ENCODE assay signal across 9 cellular contexts in genomic region chr11:63918576-63919171, GRCh38. TPM values are rescaled to one million over a fixed set of nuclear protein-coding genes. Genes with fewer than 3 reads are reported as not detected.
A peak's percentile ranks its signal among the peaks of the same experiment; 100 is the strongest.
DNase-seq lines count a peak whose midpoint lies in the region; ATAC-seq, FAIRE-seq and TF ChIP-seq lines count a peak whose summit lies in the region.
"Had no signal": no experiment of that assay in that cellular context is flagged by ENCODE, and none has a peak within 500 bp of the region (broad histone marks: within the 10 kb centered on the region; RNA-seq: fewer than 3 reads in every experiment).

No MANE protein-coding gene starts in this region.

- peaks cover 31% of the 10 kb centered on the region for H3K4me1 ChIP-seq in IMR-90 (ENCODE audit: control insufficient read depth, insufficient read depth, low read length)
- H3K4me1 ChIP-seq in naive thymus-derived CD4-positive, alpha-beta T cell (ENCODE audit: control insufficient read depth in 2 of 2, insufficient read depth in 2 of 2, low read length in 2 of 2): peaks cover 8 to 20% of the 10 kb centered on the region in 2 donors

- H4K20me1 ChIP-seq in IMR-90 (ENCODE audit: insufficient read depth, low read length): no peaks in the 10 kb centered on the region

- POLR2A ChIA-PET in IMR-90 (lab: Charles Lee; ENCODE audit: unreplicated experiment): no interaction called here
- POLR2A ChIA-PET in naive thymus-derived CD4-positive, alpha-beta T cell (lab: Charles Lee): no interaction called here

- dilution Hi-C loops in IMR-90 (cut with HindIII; ENCODE audit: low sequenced_read_pairs, unreplicated experiment): no loop called here

- peak overlapping the region; percentile 34; the same call in 1 of the 3 replicates for H2BK15ac ChIP-seq in IMR-90 (ENCODE audit: low read depth, low read length)

- H3K9me1 ChIP-seq in IMR-90 (ENCODE audit: insufficient read depth, low read length): peaks cover 6% of the 10 kb centered on the region

- peak overlapping the region; percentile 25; the same call in 1 of the 2 replicates for H2BK20ac ChIP-seq in IMR-90 (ENCODE audit: low read depth, low read length)

- FAIRE-seq in urothelium cell line (lab: Jason Lieb, UNC): no peak

- peak overlapping the region; percentile 79; the same call in 1 of the 2 replicates for H3K23ac ChIP-seq in IMR-90 (ENCODE audit: low read depth, low read length)

- no peaks in the 10 kb centered on the region for H3K9me3 Mint-ChIP-seq in naive thymus-derived CD4-positive, alpha-beta T cell

- no peak for TF ChIP-seq POLR2A in IMR-90 (IDR thresholded peaks at IDR 0.05; ENCODE audit: low read depth, low read length)

- H2BK5ac ChIP-seq in IMR-90 (ENCODE audit: low read depth, low read length, poor library complexity, severe bottlenecking): peak overlapping the region; percentile 46

- H3K4me3 Mint-ChIP-seq in naive thymus-derived CD4-positive, alpha-beta T cell: peak overlapping the region in 9 of 10 donors; percentile 45 to 89 (median 54)

- peak overlapping the region in 6 of 9 donors; percentile 21 to 82 (median 47) for H3K27ac Mint-ChIP-seq in naive thymus-derived CD4-positive, alpha-beta T cell

- H3K4ac ChIP-seq in IMR-90 (ENCODE audit: low read depth, low read length): peak overlapping the region; percentile 70

- no peak overlapping the region; the same call in 1 of the 2 replicates for H3K4me2 ChIP-seq in IMR-90 (ENCODE audit: low read depth, low read length)

- H3K4me1 Mint-ChIP-seq in naive thymus-derived CD4-positive, alpha-beta T cell: peaks cover 0 to 18% (median 15%) of the 10 kb centered on the region in 7 donors

- BruUV-seq in IMR-90 (replicated peaks; lab: Mats Ljungman, UMichigan): no TSS peak

- H3K56ac ChIP-seq in IMR-90 (ENCODE audit: extremely low read depth, insufficient read depth, low read length): 0 out of 2 replicates have a peak overlapping the region, but pooled peaks have one; percentile 20

- H3K27ac ChIP-seq in IMR-90 (ENCODE audit: insufficient read depth, low read length): peak overlapping the region; percentile 31; the same call in 1 of the 2 replicates
- no peak overlapping the region for H3K27ac ChIP-seq in naive thymus-derived CD4-positive, alpha-beta T cell (ENCODE audit: low read depth, low read length)

- TF ChIP-seq CTCF in AG10803 (conservative IDR thresholded peaks at IDR 0.05; ENCODE audit: low read length) (no peak), IMR-90 (conservative IDR thresholded peaks at IDR 0.05; ENCODE audit: low read depth, low read length) (no peak)

- H2BK120ac ChIP-seq in IMR-90 (ENCODE audit: low read depth, low read length): peak overlapping the region; percentile 42; the same call in 1 of the 2 replicates

- no peaks in the 10 kb centered on the region for H3K36me3 Mint-ChIP-seq in naive thymus-derived CD4-positive, alpha-beta T cell

- H2AK5ac ChIP-seq in IMR-90 (ENCODE audit: low read depth, low read length): peak overlapping the region; percentile 70

- TF ChIP-seq RAD21 in IMR-90 (IDR thresholded peaks at IDR 0.05; ENCODE audit: low read length): no peak

- H3K27me3 ChIP-seq in IMR-90 (ENCODE audit: control insufficient read depth, insufficient read depth, low read length): peaks cover 10% of the 10 kb centered on the region; the same call in 1 of the 2 replicates
- no peaks in the 10 kb centered on the region for H3K27me3 ChIP-seq in naive thymus-derived CD4-positive, alpha-beta T cell (ENCODE audit: control insufficient read depth in 2 of 2, insufficient read depth in 2 of 2, low read length in 2 of 2)

- H3K4me3 ChIP-seq in AG10803 (ENCODE audit: low read length): no peak overlapping the region
- H3K4me3 ChIP-seq in IMR-90 (ENCODE audit: insufficient read depth, low read depth, low read length): no peak overlapping the region
- H3K4me3 ChIP-seq in naive thymus-derived CD4-positive, alpha-beta T cell (ENCODE audit: low read length): no peak overlapping the region

- H2AK9ac ChIP-seq in IMR-90 (replicated peaks; ENCODE audit: low read depth, low read length, poor library complexity): peak overlapping the region; percentile 99

- DNase-seq in AG10803 (ENCODE audit: low read depth) (peak; percentile 44), IMR-90 (no peak), cerebellar cortex (ENCODE audit: low spot score) (peak; percentile 78), NCI-H446 treated with DMSO at 0.1 percent for 48 hours (lab: John Stamatoyannopoulos, UW) (no peak), posterior cingulate gyrus (no peak), urothelium cell line (ENCODE audit: low spot score) (no peak)
- DNase-seq in naive thymus-derived CD4-positive, alpha-beta T cell: no peak
- DNase-seq: foreskin melanocyte had no signal

- peak overlapping the region; percentile 28 for H3K18ac ChIP-seq in IMR-90 (ENCODE audit: low read depth, low read length)

- peak overlapping the region; percentile 83 to 87; a peak in 2 of 4 replicates for H4K8ac ChIP-seq in IMR-90 (ENCODE audit: low read depth in 2 of 2, low read length in 2 of 2)

- peak overlapping the region; percentile 46 for H4K91ac ChIP-seq in IMR-90 (ENCODE audit: insufficient read depth, low read depth, low read length)

- ATAC-seq in IMR-90 (ENCODE audit: low read depth) (no peak), HG03045 (IDR thresholded peaks at IDR 0.05; ENCODE audit: unreplicated experiment) (no peak)
- no peak for ATAC-seq in naive thymus-derived CD4-positive, alpha-beta T cell

- peaks cover 0 to 39% (median 0%) of the 10 kb centered on the region in 5 donors for H3K27me3 Mint-ChIP-seq in naive thymus-derived CD4-positive, alpha-beta T cell

- peak overlapping the region; percentile 64 for H4K5ac ChIP-seq in IMR-90 (ENCODE audit: low read depth, low read length)

- H3K14ac ChIP-seq in IMR-90 (replicated peaks; ENCODE audit: low read depth, low read length): peak overlapping the region; percentile 14; the same call in 1 of the 2 replicates

- in situ Hi-C loops in IMR-90 (cut with MboI; ENCODE audit: low sequenced_read_pairs): no loop called here

- CTCF ChIA-PET in IMR-90 (lab: Yijun Ruan, JAX): no interaction called here
- CTCF ChIA-PET in naive thymus-derived CD4-positive, alpha-beta T cell (lab: Charles Lee): interaction anchor here (2.1 kb wide), 1 partner anchor 81 kb away, joined by 13 read pairs; no protein-coding TSS in a partner anchor

- no peak overlapping the region for H3K9ac ChIP-seq in IMR-90 (ENCODE audit: low read depth, low read length)

- H3K9me3 ChIP-seq in IMR-90 (ENCODE audit: control insufficient read depth, insufficient read depth, low read length): 0 out of 2 replicates have a peak, but pooled peaks cover 2% of the 10 kb centered on the region
- H3K9me3 ChIP-seq in naive thymus-derived CD4-positive, alpha-beta T cell (ENCODE audit: control insufficient read depth in 2 of 3, low read length in 3 of 3): no peaks in the 10 kb centered on the region

- WGBS in IMR-90 (ENCODE audit: extremely low coverage in 2 of 2, insufficient read length in 1 of 2), 2 experiments: 0% methylated on average over 1 of the region's 8 CpGs; no CpG with 5 or more reads in 1 of the 2 experiments

- H3K36me3 ChIP-seq in IMR-90 (ENCODE audit: control insufficient read depth, insufficient read depth, low read length): no peaks in the 10 kb centered on the region
- no peaks in the 10 kb centered on the region for H3K36me3 ChIP-seq in naive thymus-derived CD4-positive, alpha-beta T cell (ENCODE audit: control insufficient read depth in 2 of 3, insufficient read depth in 3 of 3, low read length in 3 of 3)

- intact Hi-C loops in IMR-90 (cut with micrococcal nuclease) (no loop called here), posterior cingulate gyrus (cut with DNase I) (no loop called here)
- intact Hi-C loops in naive thymus-derived CD4-positive, alpha-beta T cell (cut with micrococcal nuclease): no loop called here

- H3K79me1 ChIP-seq in IMR-90 (ENCODE audit: low read depth in 1 of 2, low read length in 2 of 2): peaks cover 0 to 4% of the 10 kb centered on the region in 2 experiments; a peak in 1 of 4 replicates

- peak overlapping the region; percentile 91 for H2AFZ ChIP-seq in IMR-90 (replicated peaks; ENCODE audit: low read length, poor library complexity)

TF ChIP-seq in IMR-90, 13 proteins besides CTCF, POLR2A, EP300 and RAD21 (continues in another document):
- no peak for TF ChIP-seq ELK1 (IDR thresholded peaks at IDR 0.05; ENCODE audit: borderline replicate concordance, low read depth, low read length)
- TF ChIP-seq CEBPB (IDR thresholded peaks at IDR 0.05; ENCODE audit: low read depth, low read length): no peak
- TF ChIP-seq MAFK (IDR thresholded peaks at IDR 0.05; ENCODE audit: low read depth, low read length): no peak
- no peak for TF ChIP-seq BHLHE40 (IDR thresholded peaks at IDR 0.05; ENCODE audit: low read depth, low read length)
- no peak for TF ChIP-seq FOS (IDR thresholded peaks at IDR 0.05; ENCODE audit: low read depth, low read length)

RNA-seq across cellular contexts. Expression of gene RCOR2, which starts 1.7 kb away (rescaled TPM):
- total RNA-seq in IMR-90 (2012; rRNA removed): 0.56 and 0.90 TPM in 2 replicates
- polyA plus RNA-seq in IMR-90 (2012; rRNA removed): 2.0 and 2.4 TPM in 2 replicates
- 1.9 and 2.9 TPM in 2 replicates for polyA plus RNA-seq in IMR-90 (2012; cell fraction: cytosol; rRNA removed)
- 5.0 and 5.7 TPM in 2 replicates for polyA plus RNA-seq in IMR-90 (2012; cell fraction: nucleus; rRNA removed; ENCODE audit: low replicate concordance)
- under 1 TPM in 1 of 5 experiments, not detected in 4; 0.07 TPM for total RNA-seq in naive thymus-derived CD4-positive, alpha-beta T cell
- not detected for polyA plus RNA-seq in naive thymus-derived CD4-positive, alpha-beta T cell

RNA-seq across cellular contexts. Expression of gene NAA40, which starts 20.1 kb away (rescaled TPM):
- 8.9 and 15.2 TPM in 2 replicates for total RNA-seq in IMR-90 (2012; rRNA removed)
- polyA plus RNA-seq in IMR-90 (2012; rRNA removed): 23.1 and 24.7 TPM in 2 replicates
- polyA plus RNA-seq in IMR-90 (2012; cell fraction: cytosol; rRNA removed): 10.1 and 11.0 TPM in 2 replicates
- 61.6 and 108 TPM in 2 replicates for polyA plus RNA-seq in IMR-90 (2012; cell fraction: nucleus; rRNA removed; ENCODE audit: low replicate concordance)
- total RNA-seq in naive thymus-derived CD4-positive, alpha-beta T cell: 10 to 100 TPM; 21.0 to 39.8 (median 24.8) TPM
- polyA plus RNA-seq in naive thymus-derived CD4-positive, alpha-beta T cell: 10 to 100 TPM in 1 of 2 donors, 1 to 10 TPM in 1; 5.1 to 10.3 TPM

RNA-seq across cellular contexts. Expression of gene COX8A, which starts 55.7 kb away (rescaled TPM):
- 250 and 315 TPM in 2 replicates for total RNA-seq in IMR-90 (2012; rRNA removed)
- 598 and 701 TPM in 2 replicates for polyA plus RNA-seq in IMR-90 (2012; rRNA removed)
- polyA plus RNA-seq in IMR-90 (2012; cell fraction: cytosol; rRNA removed): 770 and 1,094 TPM in 2 replicates
- polyA plus RNA-seq in IMR-90 (2012; cell fraction: nucleus; rRNA removed; ENCODE audit: low replicate concordance): 142 and 372 TPM in 2 replicates
- 100 to 1,000 TPM in 4 of 5 experiments, 10 to 100 TPM in 1; 90.9 to 363 (median 105) TPM for total RNA-seq in naive thymus-derived CD4-positive, alpha-beta T cell
- 100 to 1,000 TPM; 360 to 375 TPM for polyA plus RNA-seq in naive thymus-derived CD4-positive, alpha-beta T cell

Comparison
In these comparisons a context has a peak if more than half of its experiments do, and no peak if none do; other contexts are left out.
1. DNase-seq: peak in AG10803 (single experiment) and cerebellar cortex (single experiment); none in IMR-90 (single experiment), naive thymus-derived CD4-positive, alpha-beta T cell (0 of 9), NCI-H446 treated with DMSO at 0.1 percent for 48 hours (single experiment), posterior cingulate gyrus (0 of 10) and urothelium cell line (single experiment).